In the genomic region with DNA sequence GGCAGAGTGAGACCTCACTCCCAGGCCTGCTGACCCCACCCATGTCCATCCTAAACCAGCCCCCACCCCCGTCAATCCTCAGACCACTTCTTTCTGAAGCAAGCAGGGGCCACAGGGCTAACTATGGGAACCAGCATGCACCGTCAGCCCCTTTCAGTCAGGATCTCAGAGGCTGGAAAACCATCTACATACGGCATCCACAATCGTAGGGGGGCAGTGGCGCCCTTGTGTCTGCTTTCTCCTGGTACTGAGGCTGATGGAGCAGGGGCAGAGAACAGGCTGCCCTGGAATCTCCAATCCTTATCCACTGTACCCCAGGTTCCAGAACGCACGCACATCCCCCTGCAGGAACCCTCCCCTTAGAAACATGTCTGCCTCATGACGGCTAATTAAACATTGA, we compare ENCODE assay signal across 21 cellular contexts.
"Had no signal": no experiment of that assay in that cellular context is flagged by ENCODE, and none has a peak within 500 bp of the region (broad histone marks: within the 10 kb centered on the region; RNA-seq: fewer than 3 reads in every experiment).

No MANE protein-coding gene starts in this region.

- H3K9me3 ChIP-seq: gastrocnemius medialis, mucosa of descending colon, ovary, prostate gland, stomach, thoracic aorta, transverse colon had no signal

- H3K27me3 ChIP-seq: gastrocnemius medialis, heart right ventricle, ovary, stomach, transverse colon had no signal

- H3K27ac ChIP-seq: gastrocnemius medialis, heart right ventricle, ovary, prostate gland, skin epidermis, stomach, thoracic aorta, transverse colon had no signal

- DNase-seq: central memory CD4-positive, alpha-beta T cell; effector memory CD4-positive, alpha-beta T cell; gastrocnemius medialis; heart right ventricle; hypothalamus; mucosa of descending colon; naive thymus-derived CD8-positive, alpha-beta T cell; nucleus accumbens; ovary; stimulated activated CD4-positive, alpha-beta T cell treated with anti-CD3 and anti-CD28 coated beads, Interleukin-12 subunit alpha, Interleukin-12 subunit beta, amount 100 ng/mL, for 4 hours; stimulated activated naive CD4-positive, alpha-beta T cell; stomach; substantia nigra; transverse colon had no signal

- FAIRE-seq: endometrium had no signal

- H3K4me3 ChIP-seq: gastrocnemius medialis, heart right ventricle, mucosa of descending colon, ovary, prostate gland, skin epidermis, stomach, thoracic aorta, transverse colon had no signal

- ATAC-seq: gastrocnemius medialis; heart right ventricle; left lobe of liver; mucosa of descending colon; naive thymus-derived CD8-positive, alpha-beta T cell; sciatic nerve had no signal

- H3K4me3 Mint-ChIP-seq: naive thymus-derived CD8-positive, alpha-beta T cell; neural crest cell had no signal

- H3K27me3 Mint-ChIP-seq: naive thymus-derived CD8-positive, alpha-beta T cell had no signal

- H3K36me3 ChIP-seq: gastrocnemius medialis, heart right ventricle, ovary, prostate gland, stomach, thoracic aorta, transverse colon had no signal

- H3K27ac Mint-ChIP-seq: naive thymus-derived CD8-positive, alpha-beta T cell had no signal
